22 cellular contexts compared by ENCODE assay signal in genomic region chr9:131214931-131215330, GRCh38.
"Had no signal": no experiment of that assay in that cellular context is flagged by ENCODE, and none has a peak within 500 bp of the region (broad histone marks: within the 10 kb centered on the region; RNA-seq: fewer than 3 reads in every experiment).

No MANE protein-coding gene starts in this region.

- H3K4me3 Mint-ChIP-seq: activated CD4-positive, alpha-beta T cell treated with anti-CD3 and anti-CD28 coated beads, Interleukin-2, amount 10 ng/mL, durations not matched to agents 7 days and 5 days; activated CD8-positive, alpha-beta T cell treated with anti-CD3 and anti-CD28 coated beads for 36 hours; brain; dendritic cell treated with granulocyte-macrophage colony-stimulating factor and Interleukin-4, amounts not matched to agents 40 ng/mL and 50 ng/mL, for 4 days; effector memory CD8-positive, alpha-beta T cell; natural killer cell had no signal

- H3K27me3 ChIP-seq: heart right ventricle, pancreas, thyroid gland had no signal

- FAIRE-seq: kidney, pancreas had no signal

- H3K9me3 ChIP-seq: pancreas, thyroid gland had no signal

- H3K4me3 ChIP-seq: heart right ventricle, lung, pancreas, SK-N-MC, thyroid gland had no signal

- ATAC-seq: activated CD8-positive, alpha-beta T cell treated with anti-CD3 and anti-CD28 coated beads for 36 hours; activated naive CD4-positive, alpha-beta T cell treated with anti-CD3 and anti-CD28 coated beads, Interleukin-2, amount 50 U/mL, for 72 hours; effector memory CD8-positive, alpha-beta T cell; natural killer cell had no signal

- H3K27ac ChIP-seq: epithelial cell of prostate, pancreas, SK-N-MC, thyroid gland, WERI-Rb-1 had no signal

- H3K27me3 Mint-ChIP-seq: activated CD4-positive, alpha-beta T cell treated with anti-CD3 and anti-CD28 coated beads, Interleukin-2, amount 10 ng/mL, durations not matched to agents 7 days and 5 days; activated CD8-positive, alpha-beta T cell treated with anti-CD3 and anti-CD28 coated beads for 36 hours; brain; dendritic cell treated with granulocyte-macrophage colony-stimulating factor and Interleukin-4, amounts not matched to agents 40 ng/mL and 50 ng/mL, for 4 days; effector memory CD8-positive, alpha-beta T cell had no signal

- H3K4me1 ChIP-seq: pancreas, thyroid gland had no signal

- H3K27ac Mint-ChIP-seq: activated CD4-positive, alpha-beta T cell treated with anti-CD3 and anti-CD28 coated beads, Interleukin-2, amount 10 ng/mL, durations not matched to agents 7 days and 5 days; activated CD8-positive, alpha-beta T cell treated with anti-CD3 and anti-CD28 coated beads for 36 hours; activated naive CD4-positive, alpha-beta T cell treated with anti-CD3 and anti-CD28 coated beads, Interleukin-2, amount 50 U/mL, for 72 hours; dendritic cell treated with granulocyte-macrophage colony-stimulating factor and Interleukin-4, amounts not matched to agents 40 ng/mL and 50 ng/mL, for 4 days; effector memory CD8-positive, alpha-beta T cell; natural killer cell had no signal

- DNase-seq: activated CD4-positive, alpha-beta T cell treated with anti-CD3 and anti-CD28 coated beads, Interleukin-2, amount 10 ng/mL, durations not matched to agents 7 days and 5 days; activated CD4-positive, CD25-positive, alpha-beta regulatory T cell treated with anti-CD3 and anti-CD28 coated beads, Interleukin-2, amount 50 U/mL, for 72 hours; activated CD8-positive, alpha-beta T cell treated with anti-CD3 and anti-CD28 coated beads for 36 hours; activated T-cell treated with anti-CD3 and anti-CD28 coated beads, Interleukin-2, amount 50 U/mL, for 1 hour; aorta; effector memory CD8-positive, alpha-beta T cell; heart right ventricle; kidney; natural killer cell; pancreas; stimulated activated CD4-positive, alpha-beta T cell treated with anti-CD3 and anti-CD28 coated beads, Interleukin-4, amount 100 ng/mL, for 1 hour; stimulated activated naive CD4-positive, alpha-beta T cell; SW 1271; T-helper 2 cell; thyroid gland; WERI-Rb-1 had no signal
